Comparison of ENCODE assay signal across 20 cellular contexts in genomic region chr11:76515494-76515893, GRCh38.
DNase-seq lines count a peak whose midpoint lies in the region; ATAC-seq, FAIRE-seq and TF ChIP-seq lines count a peak whose summit lies in the region.
"Had no signal": no experiment of that assay in that cellular context is flagged by ENCODE, and none has a peak within 500 bp of the region (broad histone marks: within the 10 kb centered on the region; RNA-seq: fewer than 3 reads in every experiment).

No MANE protein-coding gene starts in this region.

- H3K79me2 ChIP-seq in HepG2 (ENCODE audit: insufficient read depth, low read length): no peaks in the 10 kb centered on the region

- in situ Hi-C loops in HepG2 (cut with HindIII; ENCODE audit: extremely low pct_ligation_motif_present, low pct_unique_long_range_greater_than_20kb): no loop called here

- no peak overlapping the region for H3K4me3 Mint-ChIP-seq in stimulated activated effector memory CD8-positive, alpha-beta T cell treated with anti-CD3 and anti-CD28 coated beads, Interleukin-12 subunit alpha, Interleukin-12 subunit beta, amount 100 ng/mL, for 72 hours
- H3K4me3 Mint-ChIP-seq: B cell; CD4-positive, CD25-positive, alpha-beta regulatory T cell; CD8-positive, alpha-beta T cell had no signal

- TF ChIP-seq CTCF in HepG2 (CRISPR knock-in tag; IDR thresholded peaks at IDR 0.05) (no peak), right lobe of liver (IDR thresholded peaks at IDR 0.05) (no peak), fibroblast of the aortic adventitia (IDR thresholded peaks at IDR 0.05; ENCODE audit: insufficient read depth, low read length) (no peak)

- no peak for DNase-seq in HepG2 (ENCODE audit: low spot score)
- no peak for DNase-seq in right lobe of liver
- DNase-seq in fibroblast of the aortic adventitia (ENCODE audit: low read depth): peak; percentile 43
- no peak for DNase-seq in stimulated activated effector memory CD8-positive, alpha-beta T cell treated with anti-CD3 and anti-CD28 coated beads, Interleukin-12 subunit alpha, Interleukin-12 subunit beta, amount 100 ng/mL, for 72 hours (ENCODE audit: low spot score in 2 of 2)
- DNase-seq: Caco-2; CD4-positive, CD25-positive, alpha-beta regulatory T cell; CD8-positive, alpha-beta T cell; DMS153; DND-41; GM23248; H7; HCEC 1CT had no signal

- H3K27me3 ChIP-seq in HepG2 (ENCODE audit: control insufficient read depth in 1 of 2, insufficient read depth in 2 of 2, low read length in 2 of 2) (no peaks in the 10 kb centered on the region), right lobe of liver (no peaks in the 10 kb centered on the region)
- H3K27me3 ChIP-seq: BLaER1 had no signal

- no peaks in the 10 kb centered on the region for H4K20me1 ChIP-seq in HepG2 (ENCODE audit: insufficient read depth, low read length)
- H4K20me1 ChIP-seq: BLaER1 had no signal

- H3K9ac ChIP-seq in HepG2 (ENCODE audit: insufficient read depth, low read depth, low read length): no peak overlapping the region
- H3K9ac ChIP-seq: BLaER1, GM23248 had no signal

- H3K27ac ChIP-seq in HepG2 (ENCODE audit: extremely low read length, insufficient read depth, low read length): no peak overlapping the region
- no peak overlapping the region for H3K27ac ChIP-seq in right lobe of liver
- H3K27ac ChIP-seq: 22Rv1, BLaER1, C4-2B, GM23248 had no signal

- H3K27ac Mint-ChIP-seq in stimulated activated effector memory CD8-positive, alpha-beta T cell treated with anti-CD3 and anti-CD28 coated beads, Interleukin-12 subunit alpha, Interleukin-12 subunit beta, amount 100 ng/mL, for 72 hours: peak overlapping the region; percentile 16
- H3K27ac Mint-ChIP-seq: B cell; CD8-positive, alpha-beta T cell had no signal

- H3K36me3 ChIP-seq in HepG2 (replicated peaks in 1 of 2; ENCODE audit: control insufficient read depth in 1 of 2, insufficient read depth in 2 of 2, low read length in 2 of 2): peaks cover 3 to 24% of the 10 kb centered on the region in 2 experiments; a peak in 3 of 5 replicates
- H3K36me3 ChIP-seq in right lobe of liver: no peaks in the 10 kb centered on the region

- 88% methylated on average over 1 of the region's 1 CpG for WGBS in HepG2 (ENCODE audit: low lambda C conversion rate)
- 53% methylated on average over 1 of the region's 1 CpG for WGBS in right lobe of liver (ENCODE audit: insufficient coverage, low coverage, low lambda C conversion rate, missing lambda C conversion rate)

- POLR2A ChIA-PET in HepG2 (lab: Yijun Ruan, JAX): no interaction called here

- TF ChIP-seq POLR2A in HepG2 (IDR thresholded peaks at IDR 0.05; ENCODE audit: insufficient read depth in 1 of 2, low read depth in 2 of 2, low read length in 2 of 2): no peak
- no peak for TF ChIP-seq POLR2A in right lobe of liver (IDR thresholded peaks at IDR 0.05)

- no peak for FAIRE-seq in HepG2 (lab: Jason Lieb, UNC)
- FAIRE-seq: GM12892, H1 had no signal

- H3K36me3 Mint-ChIP-seq in stimulated activated effector memory CD8-positive, alpha-beta T cell treated with anti-CD3 and anti-CD28 coated beads, Interleukin-12 subunit alpha, Interleukin-12 subunit beta, amount 100 ng/mL, for 72 hours: peaks cover 55% of the 10 kb centered on the region

- no peak for ATAC-seq in HepG2
- no peak for ATAC-seq in right lobe of liver
- no peak for ATAC-seq in stimulated activated effector memory CD8-positive, alpha-beta T cell treated with anti-CD3 and anti-CD28 coated beads, Interleukin-12 subunit alpha, Interleukin-12 subunit beta, amount 100 ng/mL, for 72 hours
- no peak for ATAC-seq in HG03460 (IDR thresholded peaks at IDR 0.05; ENCODE audit: unreplicated experiment)
- no peak for ATAC-seq in HG02852 (IDR thresholded peaks at IDR 0.05; ENCODE audit: unreplicated experiment)
- ATAC-seq: CD8-positive, alpha-beta T cell had no signal

- no peaks in the 10 kb centered on the region for H3K4me1 Mint-ChIP-seq in stimulated activated effector memory CD8-positive, alpha-beta T cell treated with anti-CD3 and anti-CD28 coated beads, Interleukin-12 subunit alpha, Interleukin-12 subunit beta, amount 100 ng/mL, for 72 hours

- intact Hi-C loops in HepG2 (cut with micrococcal nuclease; ENCODE audit: unreplicated experiment) (no loop called here), right lobe of liver (cut with DNase I) (no loop called here)

- no peaks in the 10 kb centered on the region for H3K4me1 ChIP-seq in HepG2 (ENCODE audit: insufficient read depth, low read length)
- H3K4me1 ChIP-seq in right lobe of liver: no peaks in the 10 kb centered on the region
- H3K4me1 ChIP-seq: Caco-2 had no signal

- no peaks in the 10 kb centered on the region for H3K9me3 Mint-ChIP-seq in stimulated activated effector memory CD8-positive, alpha-beta T cell treated with anti-CD3 and anti-CD28 coated beads, Interleukin-12 subunit alpha, Interleukin-12 subunit beta, amount 100 ng/mL, for 72 hours
- H3K9me3 Mint-ChIP-seq: CD4-positive, CD25-positive, alpha-beta regulatory T cell; CD8-positive, alpha-beta T cell had no signal

- no peak for TF ChIP-seq EP300 in HepG2 (IDR thresholded peaks at IDR 0.05; ENCODE audit: low read depth in 2 of 2, low read length in 2 of 2)
- no peak for TF ChIP-seq EP300 in HepG2 (CRISPR knock-in tag; IDR thresholded peaks at IDR 0.05; ENCODE audit: borderline replicate concordance)

- H2AFZ ChIP-seq in HepG2 (ENCODE audit: low read length): no peak overlapping the region
- H2AFZ ChIP-seq: GM23248 had no signal

- H3K4me2 ChIP-seq in HepG2 (ENCODE audit: low read depth, low read length): no peak overlapping the region
- H3K4me2 ChIP-seq: BLaER1 had no signal

- H3K9me3 ChIP-seq in HepG2 (ENCODE audit: low read length): no peaks in the 10 kb centered on the region
- no peaks in the 10 kb centered on the region for H3K9me3 ChIP-seq in right lobe of liver
- H3K9me3 ChIP-seq: BLaER1, Caco-2 had no signal

- H3K4me3 ChIP-seq in HepG2 (replicated peaks in 1 of 3; ENCODE audit: insufficient read depth in 1 of 3, low read depth in 2 of 3, low read length in 3 of 3) (no peak overlapping the region), right lobe of liver (no peak overlapping the region), fibroblast of the aortic adventitia (ENCODE audit: low read depth, low read length) (no peak overlapping the region)
- H3K4me3 ChIP-seq: BLaER1, GM23248 had no signal

- no peak for TF ChIP-seq RAD21 in HepG2 (CRISPR knock-in tag; IDR thresholded peaks at IDR 0.05)

- BruUV-seq in HepG2 (replicated peaks; lab: Mats Ljungman, UMichigan): TSS peak; percentile 34

- CTCF ChIA-PET in HepG2 (lab: Yijun Ruan, JAX; ENCODE audit: low intra/inter-chr PET ratio, low total read pairs): no interaction called here

TF ChIP-seq in HepG2, 621 proteins besides CTCF, POLR2A, EP300 and RAD21 (continues in another document):
- TF ChIP-seq ZNF557 (CRISPR knock-in tag; IDR thresholded peaks at IDR 0.05) (no peak), MLLT10 (CRISPR knock-in tag; IDR thresholded peaks at IDR 0.05) (no peak), NR2F6 (IDR thresholded peaks at IDR 0.05) (no peak), NR2F6 (CRISPR knock-in tag; IDR thresholded peaks at IDR 0.05) (no peak), XRCC5 (optimal IDR thresholded peaks at IDR 0.05; ENCODE audit: low read length) (no peak), NFYC (CRISPR knock-in tag; IDR thresholded peaks at IDR 0.05) (no peak), AKAP8 (CRISPR knock-in tag; IDR thresholded peaks at IDR 0.05) (no peak), ZNF232 (CRISPR knock-in tag; IDR thresholded peaks at IDR 0.05; ENCODE audit: borderline replicate concordance) (no peak), RAD51 (IDR thresholded peaks at IDR 0.05; ENCODE audit: borderline replicate concordance) (no peak), CENPBD1 (CRISPR knock-in tag; IDR thresholded peaks at IDR 0.05; ENCODE audit: borderline replicate concordance, low read depth) (no peak), ZNF598 (CRISPR knock-in tag; IDR thresholded peaks at IDR 0.05; ENCODE audit: borderline replicate concordance) (no peak), ZSCAN30 (CRISPR knock-in tag; IDR thresholded peaks at IDR 0.05) (no peak), ZNF17 (CRISPR knock-in tag; IDR thresholded peaks at IDR 0.05) (no peak), MTA1 (CRISPR knock-in tag; IDR thresholded peaks at IDR 0.05; ENCODE audit: borderline replicate concordance) (no peak), NR2F2 (IDR thresholded peaks at IDR 0.05; ENCODE audit: borderline replicate concordance, low read depth) (no peak)
- TF ChIP-seq, protein P1, sequence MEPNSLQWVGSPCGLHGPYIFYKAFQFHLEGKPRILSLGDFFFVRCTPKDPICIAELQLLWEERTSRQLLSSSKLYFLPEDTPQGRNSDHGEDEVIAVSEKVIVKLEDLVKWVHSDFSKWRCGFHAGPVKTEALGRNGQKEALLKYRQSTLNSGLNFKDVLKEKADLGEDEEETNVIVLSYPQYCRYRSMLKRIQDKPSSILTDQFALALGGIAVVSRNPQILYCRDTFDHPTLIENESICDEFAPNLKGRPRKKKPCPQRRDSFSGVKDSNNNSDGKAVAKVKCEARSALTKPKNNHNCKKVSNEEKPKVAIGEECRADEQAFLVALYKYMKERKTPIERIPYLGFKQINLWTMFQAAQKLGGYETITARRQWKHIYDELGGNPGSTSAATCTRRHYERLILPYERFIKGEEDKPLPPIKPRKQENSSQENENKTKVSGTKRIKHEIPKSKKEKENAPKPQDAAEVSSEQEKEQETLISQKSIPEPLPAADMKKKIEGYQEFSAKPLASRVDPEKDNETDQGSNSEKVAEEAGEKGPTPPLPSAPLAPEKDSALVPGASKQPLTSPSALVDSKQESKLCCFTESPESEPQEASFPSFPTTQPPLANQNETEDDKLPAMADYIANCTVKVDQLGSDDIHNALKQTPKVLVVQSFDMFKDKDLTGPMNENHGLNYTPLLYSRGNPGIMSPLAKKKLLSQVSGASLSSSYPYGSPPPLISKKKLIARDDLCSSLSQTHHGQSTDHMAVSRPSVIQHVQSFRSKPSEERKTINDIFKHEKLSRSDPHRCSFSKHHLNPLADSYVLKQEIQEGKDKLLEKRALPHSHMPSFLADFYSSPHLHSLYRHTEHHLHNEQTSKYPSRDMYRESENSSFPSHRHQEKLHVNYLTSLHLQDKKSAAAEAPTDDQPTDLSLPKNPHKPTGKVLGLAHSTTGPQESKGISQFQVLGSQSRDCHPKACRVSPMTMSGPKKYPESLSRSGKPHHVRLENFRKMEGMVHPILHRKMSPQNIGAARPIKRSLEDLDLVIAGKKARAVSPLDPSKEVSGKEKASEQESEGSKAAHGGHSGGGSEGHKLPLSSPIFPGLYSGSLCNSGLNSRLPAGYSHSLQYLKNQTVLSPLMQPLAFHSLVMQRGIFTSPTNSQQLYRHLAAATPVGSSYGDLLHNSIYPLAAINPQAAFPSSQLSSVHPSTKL (CRISPR knock-in tag; IDR thresholded peaks at IDR 0.05): no peak
